Comparison of ENCODE assay signal across 8 cellular contexts in the genomic region with DNA sequence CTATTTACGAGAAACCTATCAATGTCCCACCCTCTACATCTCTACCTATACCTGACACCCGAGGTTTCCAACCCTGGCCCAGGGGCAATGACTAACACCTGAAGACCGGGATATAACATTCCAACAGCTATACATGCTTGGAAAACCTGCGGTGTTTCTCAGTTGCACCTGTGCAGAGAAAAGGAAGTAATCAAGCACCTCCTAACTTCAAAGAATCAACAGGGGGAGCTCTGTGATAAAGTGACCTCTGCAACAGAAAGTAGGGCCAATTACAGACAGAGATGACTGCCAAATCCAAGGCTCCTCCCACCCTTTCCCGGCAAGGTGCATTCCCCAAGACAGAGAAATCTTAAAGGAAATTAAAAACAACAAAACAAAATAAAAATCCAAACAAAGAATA. TPM values are rescaled to one million over a fixed set of nuclear protein-coding genes. Genes with fewer than 3 reads are reported as not detected.
DNase-seq lines count a peak whose midpoint lies in the region; ATAC-seq, FAIRE-seq and TF ChIP-seq lines count a peak whose summit lies in the region.

No MANE protein-coding gene starts in this region.

- H3K4me1 ChIP-seq in Peyer's patch, result peaks cover 0 to 32% (median 4%) of the 10 kb centered on the region in 4 donors

- peak; percentile 67 for TF ChIP-seq CTCF in C4-2B (conservative IDR thresholded peaks at IDR 0.05)
- TF ChIP-seq CTCF in Peyer's patch (IDR thresholded peaks at IDR 0.05), result peak in 5 of 6 experiments; percentile 12 to 74 (median 54)
- peak; percentile 21 for TF ChIP-seq CTCF in fibroblast of pulmonary artery (IDR thresholded peaks at IDR 0.05; ENCODE audit: low read length, missing control alignments)
- TF ChIP-seq CTCF in retinal pigment epithelial cell (conservative IDR thresholded peaks at IDR 0.05; ENCODE audit: low read depth, low read length), result peak; percentile 42

- DNase-seq in GM18507 (ENCODE audit: extremely low spot score, insufficient read length, low read depth), result peak; percentile 20
- peak in 1 of 3 donors; percentile 63 for DNase-seq in Peyer's patch
- DNase-seq in fibroblast of pulmonary artery (ENCODE audit: low read depth), result peak; percentile 33
- no peak for DNase-seq in retinal pigment epithelial cell (ENCODE audit: low read depth)
- no peak for DNase-seq in epidermal melanocyte (ENCODE audit: insufficient read length, low spot score)
- no peak for DNase-seq in stimulated activated CD4-positive, alpha-beta T cell treated with anti-CD3 and anti-CD28 coated beads, Interleukin-4, amount 100 ng/mL, for 24 hours

- no peak for TF ChIP-seq POLR2A in Peyer's patch (IDR thresholded peaks at IDR 0.05)

- no peaks in the 10 kb centered on the region for H3K27me3 ChIP-seq in Peyer's patch

- no peak overlapping the region for H3K27ac ChIP-seq in C4-2B
- H3K27ac ChIP-seq in Peyer's patch, result peak overlapping the region in 1 of 4 donors; percentile 44

- H3K4me3 ChIP-seq in Peyer's patch, result no peak overlapping the region
- H3K4me3 ChIP-seq in fibroblast of pulmonary artery (replicated peaks; ENCODE audit: low read depth, low read length), result no peak overlapping the region
- H3K4me3 ChIP-seq in retinal pigment epithelial cell (ENCODE audit: low read length), result no peak overlapping the region

- H3K9me3 ChIP-seq in Peyer's patch, result no peaks in the 10 kb centered on the region

- ATAC-seq in HG03045 (IDR thresholded peaks at IDR 0.05; ENCODE audit: unreplicated experiment), result peak; percentile 78

- peak; percentile 76 for FAIRE-seq in GM18507 (lab: Jason Lieb, UNC)

- H3K36me3 ChIP-seq in Peyer's patch, result no peaks in the 10 kb centered on the region

RNA-seq across cellular contexts. Expression of gene CCDC6, which starts 41.3 kb away (rescaled TPM):
- 10 to 100 TPM; 41.8 to 49.6 (median 48.6) TPM for total RNA-seq in Peyer's patch

Comparison
In these comparisons a context has a peak if more than half of its experiments do, and no peak if none do; other contexts are left out.
1. DNase-seq: peak in GM18507 (single experiment) and fibroblast of pulmonary artery (single experiment); none in retinal pigment epithelial cell (single experiment), epidermal melanocyte (single experiment) and stimulated activated CD4-positive, alpha-beta T cell treated with anti-CD3 and anti-CD28 coated beads, Interleukin-4, amount 100 ng/mL, for 24 hours (single experiment).
2. Peak in every context shown above with its lines, with median percentiles within 50 percentile points of each other: CTCF ChIP-seq.